10 cellular contexts compared by ENCODE assay signal in genomic region chr12:89461190-89461589, GRCh38.
DNase-seq lines count a peak whose midpoint lies in the region; ATAC-seq and TF ChIP-seq lines count a peak whose summit lies in the region.
"Had no signal": no experiment of that assay in that cellular context is flagged by ENCODE, and none has a peak within 500 bp of the region (broad histone marks: within the 10 kb centered on the region; RNA-seq: fewer than 3 reads in every experiment).

No MANE protein-coding gene starts in this region.

- ATAC-seq in CD4-positive, CD25-positive, alpha-beta regulatory T cell (ENCODE audit: low read depth in 2 of 2): no peak
- ATAC-seq in HG02981 (IDR thresholded peaks at IDR 0.05; ENCODE audit: unreplicated experiment): peak; percentile 7
- ATAC-seq in natural killer cell: peak in 2 of 3 donors; percentile 8 to 9
- ATAC-seq in HG03108 (IDR thresholded peaks at IDR 0.05; ENCODE audit: unreplicated experiment): no peak
- no peak for ATAC-seq in stimulated activated naive B cell treated with anti-CD40 and anti-IgM and Interleukin-4, amounts not matched to agents 10 μg/mL and 1 μg/mL and 100 μg/mL, for 72 hours (replicated peaks)
- no peak for ATAC-seq in HG02870 (IDR thresholded peaks at IDR 0.05; ENCODE audit: unreplicated experiment)

- H3K9me3 Mint-ChIP-seq in CD4-positive, CD25-positive, alpha-beta regulatory T cell: no peaks in the 10 kb centered on the region
- no peaks in the 10 kb centered on the region for H3K9me3 Mint-ChIP-seq in natural killer cell
- no peaks in the 10 kb centered on the region for H3K9me3 Mint-ChIP-seq in stimulated activated naive B cell treated with anti-CD40 and anti-IgM and Interleukin-4, amounts not matched to agents 10 μg/mL and 1 μg/mL and 100 μg/mL, for 72 hours
- H3K9me3 Mint-ChIP-seq: IgD-negative memory B cell had no signal

- no peak for DNase-seq in CD4-positive, CD25-positive, alpha-beta regulatory T cell
- no peak for DNase-seq in natural killer cell
- no peak for DNase-seq in stimulated activated naive B cell treated with anti-CD40 and anti-IgM and Interleukin-4, amounts not matched to agents 10 μg/mL and 1 μg/mL and 100 μg/mL, for 72 hours
- no peak for DNase-seq in activated naive CD4-positive, alpha-beta T cell treated with Interleukin-2 at 50 U/mL for 16 hours

- H3K9me3 ChIP-seq in CD4-positive, CD25-positive, alpha-beta regulatory T cell (ENCODE audit: control insufficient read depth in 2 of 2, low read length in 2 of 2): no peaks in the 10 kb centered on the region
- H3K9me3 ChIP-seq in ectodermal cell (ENCODE audit: control insufficient read depth, low read length): no peaks in the 10 kb centered on the region

- intact Hi-C loops in natural killer cell (cut with micrococcal nuclease): loop anchor here (1.0 to 2.0 kb wide), 4 partner anchors 68 to 442 kb away; no protein-coding TSS in a partner anchor

- peak overlapping the region in 2 of 3 donors; percentile 8 to 36 for H3K27ac Mint-ChIP-seq in CD4-positive, CD25-positive, alpha-beta regulatory T cell
- peak overlapping the region; percentile 14 to 47 for H3K27ac Mint-ChIP-seq in natural killer cell
- no peak overlapping the region for H3K27ac Mint-ChIP-seq in stimulated activated naive B cell treated with anti-CD40 and anti-IgM and Interleukin-4, amounts not matched to agents 10 μg/mL and 1 μg/mL and 100 μg/mL, for 72 hours
- H3K27ac Mint-ChIP-seq: IgD-negative memory B cell had no signal

- no peaks in the 10 kb centered on the region for H3K27me3 Mint-ChIP-seq in CD4-positive, CD25-positive, alpha-beta regulatory T cell
- H3K27me3 Mint-ChIP-seq in natural killer cell (ENCODE audit: low read depth in 2 of 2): no peaks in the 10 kb centered on the region
- H3K27me3 Mint-ChIP-seq in stimulated activated naive B cell treated with anti-CD40 and anti-IgM and Interleukin-4, amounts not matched to agents 10 μg/mL and 1 μg/mL and 100 μg/mL, for 72 hours: no peaks in the 10 kb centered on the region
- H3K27me3 Mint-ChIP-seq: IgD-negative memory B cell had no signal

- H3K36me3 ChIP-seq in CD4-positive, CD25-positive, alpha-beta regulatory T cell (ENCODE audit: control insufficient read depth, insufficient read depth, low read length): no peaks in the 10 kb centered on the region
- no peaks in the 10 kb centered on the region for H3K36me3 ChIP-seq in ectodermal cell (ENCODE audit: control insufficient read depth, insufficient read depth, low read length)

- H3K4me3 Mint-ChIP-seq in CD4-positive, CD25-positive, alpha-beta regulatory T cell: no peak overlapping the region
- peak overlapping the region; percentile 1 for H3K4me3 Mint-ChIP-seq in natural killer cell
- no peak overlapping the region for H3K4me3 Mint-ChIP-seq in stimulated activated naive B cell treated with anti-CD40 and anti-IgM and Interleukin-4, amounts not matched to agents 10 μg/mL and 1 μg/mL and 100 μg/mL, for 72 hours
- H3K4me3 Mint-ChIP-seq: IgD-negative memory B cell had no signal

- peaks cover 8% of the 10 kb centered on the region for H3K4me1 ChIP-seq in CD4-positive, CD25-positive, alpha-beta regulatory T cell (ENCODE audit: control insufficient read depth, insufficient read depth, low read length, poor library complexity, severe bottlenecking)
- H3K4me1 ChIP-seq in ectodermal cell (ENCODE audit: control insufficient read depth, insufficient read depth, low read length): peaks cover 7% of the 10 kb centered on the region

- H3K36me3 Mint-ChIP-seq in CD4-positive, CD25-positive, alpha-beta regulatory T cell: peaks cover 18% of the 10 kb centered on the region
- no peaks in the 10 kb centered on the region for H3K36me3 Mint-ChIP-seq in natural killer cell
- H3K36me3 Mint-ChIP-seq in stimulated activated naive B cell treated with anti-CD40 and anti-IgM and Interleukin-4, amounts not matched to agents 10 μg/mL and 1 μg/mL and 100 μg/mL, for 72 hours: peaks cover 2 to 9% of the 10 kb centered on the region in 2 donors

- no peaks in the 10 kb centered on the region for H3K27me3 ChIP-seq in CD4-positive, CD25-positive, alpha-beta regulatory T cell (ENCODE audit: control insufficient read depth, insufficient read depth, low read length)
- H3K27me3 ChIP-seq in ectodermal cell (ENCODE audit: control insufficient read depth, insufficient read depth, low read length, poor library complexity, severe bottlenecking): no peaks in the 10 kb centered on the region

- peaks cover 8 to 14% (median 13%) of the 10 kb centered on the region in 4 donors for H3K4me1 Mint-ChIP-seq in CD4-positive, CD25-positive, alpha-beta regulatory T cell
- peaks cover 34 to 36% of the 10 kb centered on the region in 2 donors for H3K4me1 Mint-ChIP-seq in natural killer cell
- peaks cover 0 to 13% of the 10 kb centered on the region in 2 donors for H3K4me1 Mint-ChIP-seq in stimulated activated naive B cell treated with anti-CD40 and anti-IgM and Interleukin-4, amounts not matched to agents 10 μg/mL and 1 μg/mL and 100 μg/mL, for 72 hours

- no peak overlapping the region for H3K4me3 ChIP-seq in CD4-positive, CD25-positive, alpha-beta regulatory T cell (ENCODE audit: low read depth, low read length)
- no peak overlapping the region for H3K4me3 ChIP-seq in ectodermal cell (ENCODE audit: insufficient read depth, low read depth, low read length)
- H3K4me3 ChIP-seq: skin epidermis had no signal

- WGBS in ectodermal cell, 2 experiments: 53 to 66% methylated on average over 4 of the region's 4 CpGs

- TF ChIP-seq CTCF in natural killer cell (IDR thresholded peaks at IDR 0.05): no peak

- H3K27ac ChIP-seq in CD4-positive, CD25-positive, alpha-beta regulatory T cell (ENCODE audit: insufficient read depth, low read length, poor library complexity, severe bottlenecking): no peak overlapping the region
- peak overlapping the region; percentile 6 for H3K27ac ChIP-seq in ectodermal cell (ENCODE audit: insufficient read depth, low read depth, low read length, poor library complexity, severe bottlenecking)

Comparison
In these comparisons a context has a peak if more than half of its experiments do, and no peak if none do; other contexts are left out.
1. ATAC-seq: peak in HG02981 (single experiment) and natural killer cell (2 of 3); none in CD4-positive, CD25-positive, alpha-beta regulatory T cell (0 of 2), HG03108 (single experiment), stimulated activated naive B cell treated with anti-CD40 and anti-IgM and Interleukin-4, amounts not matched to agents 10 μg/mL and 1 μg/mL and 100 μg/mL, for 72 hours (0 of 2) and HG02870 (single experiment).